ENCODE assay signal across 8 cellular contexts in the genomic region with DNA sequence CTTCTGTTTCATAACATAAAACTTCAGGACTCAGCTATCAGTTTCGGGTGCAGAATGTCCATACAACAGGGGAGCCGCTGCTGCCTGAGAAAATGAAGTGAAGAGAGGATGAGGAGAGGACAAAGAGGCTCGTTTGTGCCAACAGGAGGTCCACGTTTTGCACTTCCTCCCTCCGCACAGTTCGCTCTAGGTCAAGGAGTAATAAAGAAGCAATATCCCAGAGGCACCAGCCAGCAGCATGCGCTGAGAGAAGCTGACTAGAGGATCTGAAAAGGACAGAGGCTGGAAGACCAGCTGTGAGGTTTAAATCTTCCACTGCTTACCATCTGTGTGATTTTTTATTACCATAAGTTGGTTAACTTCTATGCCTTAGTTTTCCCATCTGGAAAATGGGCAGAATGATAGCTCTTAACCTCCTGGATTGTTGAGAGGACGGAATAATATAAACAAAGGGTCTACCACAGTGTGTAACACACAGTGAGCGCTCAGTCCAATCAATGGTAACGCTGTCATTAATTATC. TPM values are rescaled to one million over a fixed set of nuclear protein-coding genes. Genes with fewer than 3 reads are reported as not detected.
DNase-seq lines count a peak whose midpoint lies in the region; ATAC-seq, FAIRE-seq and TF ChIP-seq lines count a peak whose summit lies in the region.

No MANE protein-coding gene starts in this region.

- H3K4me2 ChIP-seq in astrocyte (ENCODE audit: low read length): peak overlapping the region; percentile 95

- no peak for FAIRE-seq in astrocyte (lab: Jason Lieb, UNC)

- H3K9me3 ChIP-seq in astrocyte (ENCODE audit: insufficient read depth, low read depth, low read length): no peaks in the 10 kb centered on the region
- no peaks in the 10 kb centered on the region for H3K9me3 ChIP-seq in lung (ENCODE audit: control insufficient read depth in 2 of 2, insufficient read depth in 1 of 2, low read length in 1 of 2)

- H3K36me3 ChIP-seq in astrocyte (ENCODE audit: insufficient read depth, low read length) (peaks cover 13% of the 10 kb centered on the region), lung (ENCODE audit: control insufficient read depth in 2 of 2, insufficient read depth in 2 of 2, low read length in 2 of 2) (no peaks in the 10 kb centered on the region)

- peaks cover 7% of the 10 kb centered on the region for H3K27me3 Mint-ChIP-seq in stimulated activated naive CD8-positive, alpha-beta T cell treated with anti-CD3 and anti-CD28 coated beads, Interleukin-15, Interleukin-2, amounts not matched to agents 100 ng/mL and 50 ng/mL, for 24 hours
- H3K27me3 Mint-ChIP-seq in astrocyte (ENCODE audit: low read depth, unreplicated experiment): no peaks in the 10 kb centered on the region

- peak overlapping the region; percentile 99 for H2AFZ ChIP-seq in astrocyte (ENCODE audit: low read depth, low read length)

- no peaks in the 10 kb centered on the region for H3K79me2 ChIP-seq in astrocyte (ENCODE audit: insufficient read depth, low read length)

- H3K4me3 Mint-ChIP-seq in stimulated activated naive CD8-positive, alpha-beta T cell treated with anti-CD3 and anti-CD28 coated beads, Interleukin-15, Interleukin-2, amounts not matched to agents 100 ng/mL and 50 ng/mL, for 24 hours: peak overlapping the region; percentile 94
- H3K4me3 Mint-ChIP-seq in astrocyte (ENCODE audit: unreplicated experiment): peak overlapping the region; percentile 86

- H3K27me3 ChIP-seq in astrocyte (ENCODE audit: insufficient read depth, low read length): no peaks in the 10 kb centered on the region
- no peaks in the 10 kb centered on the region for H3K27me3 ChIP-seq in lung (ENCODE audit: control insufficient read depth, insufficient read depth)

- no peaks in the 10 kb centered on the region for H3K9me3 Mint-ChIP-seq in stimulated activated naive CD8-positive, alpha-beta T cell treated with anti-CD3 and anti-CD28 coated beads, Interleukin-15, Interleukin-2, amounts not matched to agents 100 ng/mL and 50 ng/mL, for 24 hours
- H3K9me3 Mint-ChIP-seq in astrocyte (ENCODE audit: unreplicated experiment): peaks cover 3% of the 10 kb centered on the region

- no peaks in the 10 kb centered on the region for H4K20me1 ChIP-seq in astrocyte (ENCODE audit: insufficient read depth, low read length)

- WGBS in lung, 2 donors: 28 to 38% methylated on average over 10 of the region's 10 CpGs

- peak overlapping the region; percentile 92 for H3K9ac ChIP-seq in astrocyte (ENCODE audit: low read length)

- H3K4me1 Mint-ChIP-seq in stimulated activated naive CD8-positive, alpha-beta T cell treated with anti-CD3 and anti-CD28 coated beads, Interleukin-15, Interleukin-2, amounts not matched to agents 100 ng/mL and 50 ng/mL, for 24 hours (ENCODE audit: low read depth): peaks cover 20% of the 10 kb centered on the region
- peaks cover 4% of the 10 kb centered on the region for H3K4me1 Mint-ChIP-seq in astrocyte (ENCODE audit: low read depth, unreplicated experiment)

- ATAC-seq in stimulated activated naive CD8-positive, alpha-beta T cell treated with anti-CD3 and anti-CD28 coated beads, Interleukin-15, Interleukin-2, amounts not matched to agents 100 U/mL and 50 U/mL, for 24 hours: no peak
- no peak for ATAC-seq in lung (ENCODE audit: insufficient read depth, low FRiP score)
- ATAC-seq in HG03460 (IDR thresholded peaks at IDR 0.05; ENCODE audit: unreplicated experiment): no peak
- ATAC-seq in HG03175 (IDR thresholded peaks at IDR 0.05; ENCODE audit: unreplicated experiment): no peak

- TF ChIP-seq CTCF in astrocyte (IDR thresholded peaks at IDR 0.05; ENCODE audit: insufficient read depth, low read depth, low read length) (no peak), lung (IDR thresholded peaks at IDR 0.05; ENCODE audit: control extremely low read depth, extremely low read depth) (no peak)

- peaks cover 20% of the 10 kb centered on the region for H3K36me3 Mint-ChIP-seq in stimulated activated naive CD8-positive, alpha-beta T cell treated with anti-CD3 and anti-CD28 coated beads, Interleukin-15, Interleukin-2, amounts not matched to agents 100 ng/mL and 50 ng/mL, for 24 hours (ENCODE audit: low read depth)
- H3K36me3 Mint-ChIP-seq in astrocyte (ENCODE audit: low read depth, unreplicated experiment): peaks cover 2% of the 10 kb centered on the region

- no peak for DNase-seq in stimulated activated naive CD8-positive, alpha-beta T cell treated with anti-CD3 and anti-CD28 coated beads, Interleukin-15, Interleukin-2, amounts not matched to agents 100 U/mL and 50 U/mL, for 24 hours
- no peak for DNase-seq in astrocyte (ENCODE audit: low read depth)
- DNase-seq in lung (ENCODE audit: low spot score): no peak
- DNase-seq in hepatic stellate cell (ENCODE audit: low spot score): no peak
- DNase-seq in NCI-H226: no peak

- peak overlapping the region; percentile 94 for H3K27ac Mint-ChIP-seq in stimulated activated naive CD8-positive, alpha-beta T cell treated with anti-CD3 and anti-CD28 coated beads, Interleukin-15, Interleukin-2, amounts not matched to agents 100 ng/mL and 50 ng/mL, for 24 hours
- peak overlapping the region; percentile 3 for H3K27ac Mint-ChIP-seq in astrocyte (ENCODE audit: unreplicated experiment)

- peaks cover 5% of the 10 kb centered on the region for H3K4me1 ChIP-seq in astrocyte (ENCODE audit: insufficient read depth, low read length)
- H3K4me1 ChIP-seq in lung (ENCODE audit: control insufficient read depth in 2 of 2, insufficient read depth in 2 of 2, low read length in 2 of 2): peaks cover 0 to 2% of the 10 kb centered on the region in 2 donors

- H3K4me3 ChIP-seq in astrocyte (ENCODE audit: insufficient read depth, low read depth, low read length): peak overlapping the region; percentile 92
- peak overlapping the region; percentile 95 for H3K4me3 ChIP-seq in lung

- H3K27ac ChIP-seq in astrocyte (ENCODE audit: low read depth, low read length) (peak overlapping the region; percentile 85), lung (ENCODE audit: low read depth in 1 of 2, low read length in 1 of 2) (peak overlapping the region in 1 of 2 donors; percentile 45)

RNA-seq across cellular contexts. Expression of gene GPAM, which starts 0.7 kb away (rescaled TPM):
- 9.8 and 15.4 TPM in 2 replicates for total RNA-seq in astrocyte
- 10 to 100 TPM; 13.7 to 21.8 TPM for total RNA-seq in lung
- 1 to 10 TPM; 2.7 to 4.0 TPM for polyA plus RNA-seq in lung
